8 cellular contexts compared by ENCODE assay signal in genomic region chr2:100197643-100198153, GRCh38. TPM values are rescaled to one million over a fixed set of nuclear protein-coding genes. Genes with fewer than 3 reads are reported as not detected.
A peak's percentile ranks its signal among the peaks of the same experiment; 100 is the strongest.
DNase-seq lines count a peak whose midpoint lies in the region; ATAC-seq and TF ChIP-seq lines count a peak whose summit lies in the region.

No MANE protein-coding gene starts in this region.

- H3K27ac Mint-ChIP-seq in type B pancreatic cell: peak overlapping the region; percentile 8
- H3K27ac Mint-ChIP-seq in activated naive CD8-positive, alpha-beta T cell treated with anti-CD3 and anti-CD28 coated beads for 36 hours: no peak overlapping the region

- peaks cover 11% of the 10 kb centered on the region for H3K9me3 Mint-ChIP-seq in type B pancreatic cell
- no peaks in the 10 kb centered on the region for H3K9me3 Mint-ChIP-seq in activated naive CD8-positive, alpha-beta T cell treated with anti-CD3 and anti-CD28 coated beads for 36 hours

- no peak for TF ChIP-seq CTCF in Peyer's patch (IDR thresholded peaks at IDR 0.05)
- TF ChIP-seq CTCF in type B pancreatic cell (conservative IDR thresholded peaks at IDR 0.05): no peak

- peak overlapping the region; percentile 31 to 70 (median 49) for H3K27ac ChIP-seq in Peyer's patch

- H3K36me3 Mint-ChIP-seq in type B pancreatic cell: no peaks in the 10 kb centered on the region
- H3K36me3 Mint-ChIP-seq in activated naive CD8-positive, alpha-beta T cell treated with anti-CD3 and anti-CD28 coated beads for 36 hours: no peaks in the 10 kb centered on the region

- no peaks in the 10 kb centered on the region for H3K27me3 ChIP-seq in Peyer's patch

- H3K4me3 ChIP-seq in Peyer's patch: no peak overlapping the region

- DNase-seq in Peyer's patch (peak in 2 of 3 donors; percentile 58 to 67), mucosa of gallbladder (ENCODE audit: low spot score) (peak; percentile 75), type B pancreatic cell (ENCODE audit: extremely low spot score, unreplicated experiment) (no peak), GF-D8 (lab: John Stamatoyannopoulos, UW) (no peak)
- DNase-seq in activated naive CD8-positive, alpha-beta T cell treated with anti-CD3 and anti-CD28 coated beads for 36 hours: no peak
- no peak for DNase-seq in NK-92 treated with Interleukin-12 subunit alpha and Interleukin-12 subunit beta, amount 100 ng/mL, for 24 hours (lab: John Stamatoyannopoulos, UW)

- no peak for TF ChIP-seq POLR2A in Peyer's patch (IDR thresholded peaks at IDR 0.05)

- H3K4me1 Mint-ChIP-seq in type B pancreatic cell (ENCODE audit: unreplicated experiment): peaks cover 47% of the 10 kb centered on the region
- no peaks in the 10 kb centered on the region for H3K4me1 Mint-ChIP-seq in activated naive CD8-positive, alpha-beta T cell treated with anti-CD3 and anti-CD28 coated beads for 36 hours

- peak; percentile 54 for ATAC-seq in esophagus mucosa
- no peak for ATAC-seq in GM19351 (IDR thresholded peaks at IDR 0.05; ENCODE audit: unreplicated experiment)

- H3K4me1 ChIP-seq in Peyer's patch: peaks cover 0 to 21% (median 0%) of the 10 kb centered on the region in 4 donors

- H3K9me3 ChIP-seq in Peyer's patch: no peaks in the 10 kb centered on the region

- H3K4me3 Mint-ChIP-seq in type B pancreatic cell: peak overlapping the region; percentile 35
- no peak overlapping the region for H3K4me3 Mint-ChIP-seq in activated naive CD8-positive, alpha-beta T cell treated with anti-CD3 and anti-CD28 coated beads for 36 hours

- H3K27me3 Mint-ChIP-seq in type B pancreatic cell: peaks cover 3% of the 10 kb centered on the region
- H3K27me3 Mint-ChIP-seq in activated naive CD8-positive, alpha-beta T cell treated with anti-CD3 and anti-CD28 coated beads for 36 hours: no peaks in the 10 kb centered on the region

- no peaks in the 10 kb centered on the region for H3K36me3 ChIP-seq in Peyer's patch

RNA-seq across cellular contexts. Expression of gene AFF3, which starts 55.3 kb away (rescaled TPM):
- total RNA-seq in Peyer's patch: 100 to 1,000 TPM in 1 of 4 donors, 10 to 100 TPM in 2, 1 to 10 TPM in 1; 5.3 to 216 (median 12.5) TPM
- total RNA-seq in esophagus mucosa: 0.96 TPM
- total RNA-seq in mucosa of gallbladder: 9.1 TPM
- total RNA-seq in type B pancreatic cell (ENCODE audit: low replicate concordance): 8.3 and 29.2 TPM in 2 replicates
- 1 to 10 TPM; 2.6 to 2.9 TPM for total RNA-seq in activated naive CD8-positive, alpha-beta T cell treated with anti-CD3 and anti-CD28 coated beads for 36 hours

Comparison
In these comparisons a context has a peak if more than half of its experiments do, and no peak if none do; other contexts are left out.
1. DNase-seq: peak in Peyer's patch (2 of 3) and mucosa of gallbladder (single experiment); none in type B pancreatic cell (single experiment), GF-D8 (single experiment), activated naive CD8-positive, alpha-beta T cell treated with anti-CD3 and anti-CD28 coated beads for 36 hours (single experiment) and NK-92 treated with Interleukin-12 subunit alpha and Interleukin-12 subunit beta, amount 100 ng/mL, for 24 hours (single experiment).